ENCODE assay signal across 24 cellular contexts in genomic region chr10:61763778-61764177, GRCh38.
"Had no signal": no experiment of that assay in that cellular context is flagged by ENCODE, and none has a peak within 500 bp of the region (broad histone marks: within the 10 kb centered on the region; RNA-seq: fewer than 3 reads in every experiment).

No MANE protein-coding gene starts in this region.

- H3K9me3 Mint-ChIP-seq: activated naive CD4-positive, alpha-beta T cell treated with anti-CD3 and anti-CD28 coated beads, Interleukin-2, amount 10 ng/mL, durations not matched to agents 7 days and 5 days; activated T-cell treated with anti-CD3 and anti-CD28 coated beads, Interleukin-2, amount 50 U/mL, for 4 hours; nephron had no signal

- H3K36me3 ChIP-seq: breast epithelium, left lung, right atrium auricular region, stomach, upper lobe of left lung had no signal

- ATAC-seq: activated T-cell treated with anti-CD3 and anti-CD28 coated beads, Interleukin-2, amount 50 U/mL, for 4 hours; left lung had no signal

- H3K27ac ChIP-seq: breast epithelium, left lung, right atrium auricular region, skin epidermis, stomach, testis, upper lobe of left lung had no signal

- DNase-seq: activated CD4-positive, alpha-beta T cell treated with anti-CD3 and anti-CD28 coated beads, Interleukin-2, amount 50 U/mL, for 1 hour; activated CD4-positive, CD25-positive, alpha-beta regulatory T cell treated with anti-CD3 and anti-CD28 coated beads, Interleukin-2, amount 50 U/mL, for 72 hours; activated CD8-positive, alpha-beta memory T cell treated with anti-CD3 and anti-CD28 coated beads, Interleukin-2, amount 50 U/mL, for 4 hours; activated effector memory CD4-positive, alpha-beta T cell treated with Interleukin-2 at 50 U/mL for 16 hours; activated naive CD4-positive, alpha-beta T cell treated with anti-CD3 and anti-CD28 coated beads, Interleukin-2, amount 10 ng/mL, durations not matched to agents 7 days and 5 days; activated T-cell treated with anti-CD3 and anti-CD28 coated beads, Interleukin-2, amount 50 U/mL, for 4 hours; aorta; cortex of kidney; foreskin melanocyte; glutamatergic neuron; hippocampal formation; islet precursor cell; left lung; midbrain; nucleus accumbens; stimulated activated CD4-positive, alpha-beta T cell treated with anti-CD3 and anti-CD28 coated beads, Interleukin-4, amount 100 ng/mL, for 1 hour; stomach; T1000; testis; upper lobe of left lung had no signal

- H3K4me3 ChIP-seq: breast epithelium, left lung, right atrium auricular region, skin epidermis, stomach, testis, upper lobe of left lung had no signal

- H3K9me3 ChIP-seq: breast epithelium, left lung, right atrium auricular region, stomach, testis, upper lobe of left lung had no signal

- H3K27me3 ChIP-seq: breast epithelium, left lung, right atrium auricular region, stomach, testis, upper lobe of left lung had no signal

- H3K4me3 Mint-ChIP-seq: activated naive CD4-positive, alpha-beta T cell treated with anti-CD3 and anti-CD28 coated beads, Interleukin-2, amount 10 ng/mL, durations not matched to agents 7 days and 5 days; activated T-cell treated with anti-CD3 and anti-CD28 coated beads, Interleukin-2, amount 50 U/mL, for 4 hours; nephron had no signal

- H3K36me3 Mint-ChIP-seq: activated naive CD4-positive, alpha-beta T cell treated with anti-CD3 and anti-CD28 coated beads, Interleukin-2, amount 10 ng/mL, durations not matched to agents 7 days and 5 days had no signal

- H3K27ac Mint-ChIP-seq: activated naive CD4-positive, alpha-beta T cell treated with anti-CD3 and anti-CD28 coated beads, Interleukin-2, amount 10 ng/mL, durations not matched to agents 7 days and 5 days; nephron had no signal

- H3K4me1 ChIP-seq: breast epithelium, left lung, right atrium auricular region, testis, upper lobe of left lung had no signal

- H3K27me3 Mint-ChIP-seq: activated naive CD4-positive, alpha-beta T cell treated with anti-CD3 and anti-CD28 coated beads, Interleukin-2, amount 10 ng/mL, durations not matched to agents 7 days and 5 days had no signal
